ENCODE assay signal across 18 cellular contexts in the genomic region with DNA sequence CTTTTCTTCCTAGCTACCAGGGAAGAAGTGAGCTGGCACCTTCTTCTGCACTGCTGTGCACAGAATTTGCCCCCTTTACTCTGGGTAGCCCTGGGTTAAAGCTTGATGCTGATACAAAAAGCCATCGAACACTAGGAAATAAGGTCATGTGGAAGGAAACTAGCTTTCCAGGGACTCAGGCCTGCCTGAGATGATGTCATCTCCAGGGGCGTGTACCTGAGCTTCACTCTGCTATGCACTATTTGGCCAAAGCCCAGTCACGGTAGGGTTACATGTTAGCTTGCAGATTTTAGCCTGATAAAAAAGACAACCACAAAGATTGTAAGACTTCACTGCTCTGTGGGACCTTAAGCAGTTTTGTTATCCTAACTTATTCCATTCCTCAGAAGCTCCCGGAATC. TPM values are rescaled to one million over a fixed set of nuclear protein-coding genes. Genes with fewer than 3 reads are reported as not detected.
DNase-seq lines count a peak whose midpoint lies in the region; ATAC-seq and TF ChIP-seq lines count a peak whose summit lies in the region.
"Had no signal": no experiment of that assay in that cellular context is flagged by ENCODE, and none has a peak within 500 bp of the region (broad histone marks: within the 10 kb centered on the region; RNA-seq: fewer than 3 reads in every experiment).

No MANE protein-coding gene starts in this region.

- H3F3A ChIP-seq in PC-3 (ENCODE audit: low read length, unreplicated experiment), result no peaks in the 10 kb centered on the region

- in situ Hi-C loops in brain microvascular endothelial cell (cut with HindIII; ENCODE audit: low pct_ligation_motif_present, low sequenced_read_pairs), result no loop called here

- H3K4me1 Mint-ChIP-seq in activated CD4-positive, alpha-beta memory T cell treated with anti-CD3 and anti-CD28 coated beads for 36 hours (ENCODE audit: low read depth), result peaks cover 69% of the 10 kb centered on the region
- H3K4me1 Mint-ChIP-seq in activated CD4-positive, alpha-beta memory T cell treated with anti-CD3 and anti-CD28 coated beads, Interleukin-2, amount 10 ng/mL, durations not matched to agents 7 days and 5 days, result peaks cover 2% of the 10 kb centered on the region

- H3K36me3 ChIP-seq in PC-3 (ENCODE audit: low read depth, low read length) (no peaks in the 10 kb centered on the region), brain microvascular endothelial cell (replicated peaks) (no peaks in the 10 kb centered on the region)
- H3K36me3 ChIP-seq: upper lobe of left lung had no signal

- peak; percentile 47 for ATAC-seq in PC-3
- peak; percentile 55 for ATAC-seq in foreskin keratinocyte
- no peak for ATAC-seq in activated CD4-positive, CD25-positive, alpha-beta regulatory T cell treated with anti-CD3 and anti-CD28 coated beads, Interleukin-2, amount 50 U/mL, for 24 hours
- ATAC-seq: GM12878 had no signal

- DNase-seq in activated CD4-positive, alpha-beta memory T cell treated with anti-CD3 and anti-CD28 coated beads for 36 hours, result peak; percentile 26
- DNase-seq in activated CD4-positive, alpha-beta memory T cell treated with anti-CD3 and anti-CD28 coated beads, Interleukin-2, amount 10 ng/mL, durations not matched to agents 7 days and 5 days, result no peak
- DNase-seq in PC-3, result peak; percentile 88
- DNase-seq in foreskin keratinocyte, result peak in 1 of 2 donors; percentile 45
- peak; percentile 55 for DNase-seq in renal cortical epithelial cell (ENCODE audit: low read depth)
- no peak for DNase-seq in activated effector memory CD4-positive, alpha-beta T cell treated with anti-CD3 and anti-CD28 coated beads, Interleukin-2, amount 50 U/mL, for 16 hours
- DNase-seq in brain microvascular endothelial cell, result no peak
- DNase-seq: activated CD4-positive, alpha-beta T cell treated with anti-CD3 and anti-CD28 coated beads for 4 hours; DMS79 treated with DMSO at 0.1 percent for 48 hours; foreskin fibroblast; NCI-H1105 treated with DMSO at 0.1 percent for 48 hours; NCI-H748 treated with DMSO at 0.1 percent for 48 hours; SK-N-SH; upper lobe of left lung had no signal

- H3K27ac Mint-ChIP-seq in activated CD4-positive, alpha-beta memory T cell treated with anti-CD3 and anti-CD28 coated beads for 36 hours, result no peak overlapping the region
- H3K27ac Mint-ChIP-seq in activated CD4-positive, alpha-beta memory T cell treated with anti-CD3 and anti-CD28 coated beads, Interleukin-2, amount 10 ng/mL, durations not matched to agents 7 days and 5 days, result no peak overlapping the region

- H3K4me3 Mint-ChIP-seq in activated CD4-positive, alpha-beta memory T cell treated with anti-CD3 and anti-CD28 coated beads for 36 hours, result no peak overlapping the region
- H3K4me3 Mint-ChIP-seq in activated CD4-positive, alpha-beta memory T cell treated with anti-CD3 and anti-CD28 coated beads, Interleukin-2, amount 10 ng/mL, durations not matched to agents 7 days and 5 days, result no peak overlapping the region

- no peaks in the 10 kb centered on the region for H3K79me2 ChIP-seq in PC-3 (ENCODE audit: low read length)

- H3K4me3 ChIP-seq in PC-3 (ENCODE audit: low read length) (no peak overlapping the region), brain microvascular endothelial cell (ENCODE audit: low read depth, low read length) (no peak overlapping the region)
- H3K4me3 ChIP-seq: GM12878, smooth muscle cell, upper lobe of left lung had no signal

- no peaks in the 10 kb centered on the region for H3K27me3 Mint-ChIP-seq in activated CD4-positive, alpha-beta memory T cell treated with anti-CD3 and anti-CD28 coated beads for 36 hours
- H3K27me3 Mint-ChIP-seq in activated CD4-positive, alpha-beta memory T cell treated with anti-CD3 and anti-CD28 coated beads, Interleukin-2, amount 10 ng/mL, durations not matched to agents 7 days and 5 days, result no peaks in the 10 kb centered on the region

- CTCF ChIA-PET in activated CD4-positive, alpha-beta memory T cell treated with anti-CD3 and anti-CD28 coated beads for 36 hours (lab: Charles Lee), result interaction anchor here (0.8 to 1.5 kb wide), 4 partner anchors 16 to 541 kb away, joined by 3 to 4 read pairs (median 4); a partner anchor contains a TSS
- CTCF ChIA-PET in activated CD4-positive, alpha-beta memory T cell treated with anti-CD3 and anti-CD28 coated beads, Interleukin-2, amount 10 ng/mL, durations not matched to agents 7 days and 5 days (lab: Charles Lee), result interaction anchor here (0.9 to 1.4 kb wide), 3 partner anchors 21 to 40 kb away, joined by 3 to 5 read pairs (median 4); no protein-coding TSS in a partner anchor
- CTCF ChIA-PET in PC-3 (lab: Charles Lee), result interaction anchor here (0.6 to 0.7 kb wide), 2 partner anchors 24 to 51 kb away, joined by 4 to 6 read pairs; no protein-coding TSS in a partner anchor

- H3K27ac ChIP-seq in PC-3 (ENCODE audit: low read length) (peak overlapping the region; percentile 26), foreskin keratinocyte (no peak overlapping the region), brain microvascular endothelial cell (no peak overlapping the region)
- H3K27ac ChIP-seq: upper lobe of left lung had no signal

- H3K9me2 ChIP-seq in PC-3 (replicated peaks; ENCODE audit: low read length), result no peaks in the 10 kb centered on the region
- H3K9me2 ChIP-seq: SK-N-SH had no signal

- no peak overlapping the region for H3K9ac ChIP-seq in PC-3 (ENCODE audit: low read length)
- H3K9ac ChIP-seq: SK-N-SH had no signal

- BruUV-seq in PC-3 (replicated peaks; lab: Mats Ljungman, UMichigan), result no TSS peak

- H3K4me1 ChIP-seq in PC-3 (ENCODE audit: insufficient read depth, low read length), result peaks cover 55% of the 10 kb centered on the region
- no peaks in the 10 kb centered on the region for H3K4me1 ChIP-seq in foreskin keratinocyte
- H3K4me1 ChIP-seq: upper lobe of left lung had no signal

- TF ChIP-seq CTCF in PC-3 (conservative IDR thresholded peaks at IDR 0.05; ENCODE audit: low read depth, low read length), result no peak
- no peak for TF ChIP-seq CTCF in foreskin keratinocyte (conservative IDR thresholded peaks at IDR 0.05)
- TF ChIP-seq CTCF in brain microvascular endothelial cell (IDR thresholded peaks at IDR 0.05; ENCODE audit: low read depth, low read length, missing control alignments), result no peak

- H3K27me3 ChIP-seq in PC-3 (ENCODE audit: low read length) (no peaks in the 10 kb centered on the region), foreskin keratinocyte (peaks cover 24% of the 10 kb centered on the region), brain microvascular endothelial cell (replicated peaks) (peaks cover 4% of the 10 kb centered on the region)
- H3K27me3 ChIP-seq: upper lobe of left lung had no signal

- H3K9me3 Mint-ChIP-seq in activated CD4-positive, alpha-beta memory T cell treated with anti-CD3 and anti-CD28 coated beads for 36 hours, result no peaks in the 10 kb centered on the region
- no peaks in the 10 kb centered on the region for H3K9me3 Mint-ChIP-seq in activated CD4-positive, alpha-beta memory T cell treated with anti-CD3 and anti-CD28 coated beads, Interleukin-2, amount 10 ng/mL, durations not matched to agents 7 days and 5 days

- no peaks in the 10 kb centered on the region for H3K36me3 Mint-ChIP-seq in activated CD4-positive, alpha-beta memory T cell treated with anti-CD3 and anti-CD28 coated beads for 36 hours
- H3K36me3 Mint-ChIP-seq in activated CD4-positive, alpha-beta memory T cell treated with anti-CD3 and anti-CD28 coated beads, Interleukin-2, amount 10 ng/mL, durations not matched to agents 7 days and 5 days (ENCODE audit: low read depth), result no peaks in the 10 kb centered on the region

- POLR2A ChIA-PET in activated CD4-positive, alpha-beta memory T cell treated with anti-CD3 and anti-CD28 coated beads for 36 hours (lab: Charles Lee), result interaction anchor here (0.6 to 0.9 kb wide), 3 partner anchors 9 to 737 kb away, joined by 3 read pairs; no protein-coding TSS in a partner anchor
- POLR2A ChIA-PET in activated CD4-positive, alpha-beta memory T cell treated with anti-CD3 and anti-CD28 coated beads, Interleukin-2, amount 10 ng/mL, durations not matched to agents 7 days and 5 days (lab: Charles Lee), result no interaction called here
- POLR2A ChIA-PET in PC-3 (lab: Charles Lee; ENCODE audit: unreplicated experiment), result no interaction called here

- intact Hi-C loops in activated CD4-positive, alpha-beta memory T cell treated with anti-CD3 and anti-CD28 coated beads for 36 hours (cut with micrococcal nuclease), result no loop called here
- intact Hi-C loops in PC-3 (cut with micrococcal nuclease), result no loop called here

- H2AFZ ChIP-seq in PC-3 (ENCODE audit: low read length), result 0 out of 2 replicates have a peak overlapping the region, but pooled peaks have one; percentile 1

- no peaks in the 10 kb centered on the region for H4K20me1 ChIP-seq in PC-3 (ENCODE audit: low read length)

- no peaks in the 10 kb centered on the region for H3K9me3 ChIP-seq in PC-3 (ENCODE audit: low read length)
- H3K9me3 ChIP-seq: SK-N-SH, upper lobe of left lung had no signal

- peak overlapping the region; percentile 32 for H3K4me2 ChIP-seq in PC-3 (ENCODE audit: low read length)
- H3K4me2 ChIP-seq: SK-N-SH, smooth muscle cell had no signal

RNA-seq across cellular contexts. Expression of a gene that starts 20.4 kb away (rescaled TPM):
- total RNA-seq in activated CD4-positive, alpha-beta memory T cell treated with anti-CD3 and anti-CD28 coated beads for 36 hours, result under 1 TPM; 0.31 to 0.36 TPM
- total RNA-seq in activated CD4-positive, alpha-beta memory T cell treated with anti-CD3 and anti-CD28 coated beads, Interleukin-2, amount 10 ng/mL, durations not matched to agents 7 days and 5 days, result not detected
- 0.04 TPM in 1 of 2 replicates, not detected in the other for total RNA-seq in PC-3 (2014; rRNA removed)
- total RNA-seq in foreskin keratinocyte, result 0.03 TPM in 1 of 2 replicates, not detected in the other
- polyA plus RNA-seq in foreskin keratinocyte, result 0.02 TPM in 1 of 2 replicates, not detected in the other
- 0.05 and 1.6 TPM in 2 replicates for total RNA-seq in renal cortical epithelial cell
- total RNA-seq: GM12878 had no signal
- polyA plus RNA-seq: neural cell, SK-N-SH, smooth muscle cell had no signal

Comparison
In these comparisons a context has a peak if more than half of its experiments do, and no peak if none do; other contexts are left out.
1. DNase-seq: peak in activated CD4-positive, alpha-beta memory T cell treated with anti-CD3 and anti-CD28 coated beads for 36 hours (single experiment), PC-3 (single experiment) and renal cortical epithelial cell (single experiment); none in activated CD4-positive, alpha-beta memory T cell treated with anti-CD3 and anti-CD28 coated beads, Interleukin-2, amount 10 ng/mL, durations not matched to agents 7 days and 5 days (single experiment), activated effector memory CD4-positive, alpha-beta T cell treated with anti-CD3 and anti-CD28 coated beads, Interleukin-2, amount 50 U/mL, for 16 hours (single experiment) and brain microvascular endothelial cell (single experiment).
2. ATAC-seq: peak in PC-3 (single experiment) and foreskin keratinocyte (single experiment); none in activated CD4-positive, CD25-positive, alpha-beta regulatory T cell treated with anti-CD3 and anti-CD28 coated beads, Interleukin-2, amount 50 U/mL, for 24 hours (0 of 2).